ENCODE assay signal across 1 cellular context in the genomic region with DNA sequence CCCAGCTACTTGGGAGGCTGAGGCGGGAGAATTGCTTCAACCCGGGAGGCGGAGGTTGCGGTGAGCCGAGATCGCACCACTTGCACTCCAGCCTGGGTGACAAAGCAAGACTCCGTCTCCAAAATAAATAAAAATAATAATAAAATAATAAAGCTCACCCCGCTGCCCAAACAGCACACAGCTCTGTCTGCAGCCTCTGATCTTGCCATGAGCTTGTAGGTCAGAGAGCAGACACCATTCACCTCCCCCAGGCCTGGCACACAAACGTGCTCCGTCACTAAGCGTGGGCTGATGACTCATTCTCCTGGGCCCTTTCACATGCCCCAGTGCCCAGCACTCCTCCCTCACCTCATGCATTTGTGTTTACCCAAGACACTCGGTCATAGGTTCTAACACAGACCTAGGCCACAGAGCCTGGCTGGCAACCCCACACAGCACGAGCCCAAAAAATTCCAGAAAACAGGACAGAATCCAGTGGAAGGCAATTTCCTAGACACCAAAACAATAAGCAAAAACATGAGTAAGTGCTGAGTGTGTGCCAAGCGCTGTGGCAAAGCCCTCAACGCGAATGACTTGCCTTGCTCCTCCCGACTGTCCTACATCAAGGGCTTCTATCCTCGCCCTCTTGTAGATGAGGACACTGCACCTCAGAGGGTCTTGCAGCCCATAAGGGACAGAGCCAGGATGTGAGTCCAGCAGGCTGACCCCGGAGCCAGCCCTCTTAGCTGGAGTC.
TF ChIP-seq lines count a peak whose summit lies in the region.

No MANE protein-coding gene starts in this region.

TF ChIP-seq in HepG2, 621 proteins besides CTCF, POLR2A, EP300 and RAD21 (continued from another document and continues in another):
- TF ChIP-seq, protein P1, sequence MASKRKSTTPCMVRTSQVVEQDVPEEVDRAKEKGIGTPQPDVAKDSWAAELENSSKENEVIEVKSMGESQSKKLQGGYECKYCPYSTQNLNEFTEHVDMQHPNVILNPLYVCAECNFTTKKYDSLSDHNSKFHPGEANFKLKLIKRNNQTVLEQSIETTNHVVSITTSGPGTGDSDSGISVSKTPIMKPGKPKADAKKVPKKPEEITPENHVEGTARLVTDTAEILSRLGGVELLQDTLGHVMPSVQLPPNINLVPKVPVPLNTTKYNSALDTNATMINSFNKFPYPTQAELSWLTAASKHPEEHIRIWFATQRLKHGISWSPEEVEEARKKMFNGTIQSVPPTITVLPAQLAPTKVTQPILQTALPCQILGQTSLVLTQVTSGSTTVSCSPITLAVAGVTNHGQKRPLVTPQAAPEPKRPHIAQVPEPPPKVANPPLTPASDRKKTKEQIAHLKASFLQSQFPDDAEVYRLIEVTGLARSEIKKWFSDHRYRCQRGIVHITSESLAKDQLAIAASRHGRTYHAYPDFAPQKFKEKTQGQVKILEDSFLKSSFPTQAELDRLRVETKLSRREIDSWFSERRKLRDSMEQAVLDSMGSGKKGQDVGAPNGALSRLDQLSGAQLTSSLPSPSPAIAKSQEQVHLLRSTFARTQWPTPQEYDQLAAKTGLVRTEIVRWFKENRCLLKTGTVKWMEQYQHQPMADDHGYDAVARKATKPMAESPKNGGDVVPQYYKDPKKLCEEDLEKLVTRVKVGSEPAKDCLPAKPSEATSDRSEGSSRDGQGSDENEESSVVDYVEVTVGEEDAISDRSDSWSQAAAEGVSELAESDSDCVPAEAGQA (IDR thresholded peaks at IDR 0.05; ENCODE audit: low read depth), result peak; percentile 70
- TF ChIP-seq, protein P1 (CRISPR knock-in tag; IDR thresholded peaks at IDR 0.05; ENCODE audit: borderline replicate concordance), result no peak
- TF ChIP-seq TBX2 (CRISPR knock-in tag; IDR thresholded peaks at IDR 0.05; ENCODE audit: borderline replicate concordance), result peak; percentile 86
- TF ChIP-seq NR2F2 (IDR thresholded peaks at IDR 0.05; ENCODE audit: borderline replicate concordance, low read depth), result no peak
- TF ChIP-seq PPARG (CRISPR knock-in tag; conservative IDR thresholded peaks at IDR 0.05), result peak; percentile 98
- TF ChIP-seq ELK4 (CRISPR knock-in tag; IDR thresholded peaks at IDR 0.05; ENCODE audit: borderline replicate concordance), result no peak
- no peak for TF ChIP-seq CHCHD3 (CRISPR knock-in tag; IDR thresholded peaks at IDR 0.05)
- no peak; the same call in 1 of the 2 replicates for TF ChIP-seq RFXANK (CRISPR knock-in tag; IDR thresholded peaks at IDR 0.05)
- TF ChIP-seq SMC3 (IDR thresholded peaks at IDR 0.05; ENCODE audit: low read length), result no peak; the same call in 1 of the 2 replicates
- peak; percentile 88 for TF ChIP-seq ZFP36L1 (CRISPR knock-in tag; IDR thresholded peaks at IDR 0.05)
- TF ChIP-seq KLF9 (CRISPR knock-in tag; IDR thresholded peaks at IDR 0.05; ENCODE audit: low read depth), result no peak
- no peak for TF ChIP-seq SNAI1 (CRISPR knock-in tag; IDR thresholded peaks at IDR 0.05; ENCODE audit: borderline replicate concordance)
- no peak for TF ChIP-seq MTF1 (CRISPR knock-in tag; IDR thresholded peaks at IDR 0.05)
- TF ChIP-seq AGO2 (optimal IDR thresholded peaks at IDR 0.05; ENCODE audit: low read depth, low read length), result no peak
- no peak for TF ChIP-seq FOXK2 (IDR thresholded peaks at IDR 0.05)
- TF ChIP-seq KAT7 (CRISPR knock-in tag; IDR thresholded peaks at IDR 0.05; ENCODE audit: borderline replicate concordance), result no peak
- TF ChIP-seq ZBTB3 (CRISPR knock-in tag; IDR thresholded peaks at IDR 0.05; ENCODE audit: borderline replicate concordance, low read depth), result no peak
- TF ChIP-seq ZNF274 (CRISPR knock-in tag; IDR thresholded peaks at IDR 0.05), result no peak
- no peak for TF ChIP-seq ZNF484 (CRISPR knock-in tag; IDR thresholded peaks at IDR 0.05; ENCODE audit: borderline replicate concordance, low read depth)
- no peak for TF ChIP-seq ZNF619 (CRISPR knock-in tag; IDR thresholded peaks at IDR 0.05)
- peak; percentile 46; the same call in 1 of the 2 replicates for TF ChIP-seq NFYC (CRISPR knock-in tag; IDR thresholded peaks at IDR 0.05)
- TF ChIP-seq, protein P2, sequence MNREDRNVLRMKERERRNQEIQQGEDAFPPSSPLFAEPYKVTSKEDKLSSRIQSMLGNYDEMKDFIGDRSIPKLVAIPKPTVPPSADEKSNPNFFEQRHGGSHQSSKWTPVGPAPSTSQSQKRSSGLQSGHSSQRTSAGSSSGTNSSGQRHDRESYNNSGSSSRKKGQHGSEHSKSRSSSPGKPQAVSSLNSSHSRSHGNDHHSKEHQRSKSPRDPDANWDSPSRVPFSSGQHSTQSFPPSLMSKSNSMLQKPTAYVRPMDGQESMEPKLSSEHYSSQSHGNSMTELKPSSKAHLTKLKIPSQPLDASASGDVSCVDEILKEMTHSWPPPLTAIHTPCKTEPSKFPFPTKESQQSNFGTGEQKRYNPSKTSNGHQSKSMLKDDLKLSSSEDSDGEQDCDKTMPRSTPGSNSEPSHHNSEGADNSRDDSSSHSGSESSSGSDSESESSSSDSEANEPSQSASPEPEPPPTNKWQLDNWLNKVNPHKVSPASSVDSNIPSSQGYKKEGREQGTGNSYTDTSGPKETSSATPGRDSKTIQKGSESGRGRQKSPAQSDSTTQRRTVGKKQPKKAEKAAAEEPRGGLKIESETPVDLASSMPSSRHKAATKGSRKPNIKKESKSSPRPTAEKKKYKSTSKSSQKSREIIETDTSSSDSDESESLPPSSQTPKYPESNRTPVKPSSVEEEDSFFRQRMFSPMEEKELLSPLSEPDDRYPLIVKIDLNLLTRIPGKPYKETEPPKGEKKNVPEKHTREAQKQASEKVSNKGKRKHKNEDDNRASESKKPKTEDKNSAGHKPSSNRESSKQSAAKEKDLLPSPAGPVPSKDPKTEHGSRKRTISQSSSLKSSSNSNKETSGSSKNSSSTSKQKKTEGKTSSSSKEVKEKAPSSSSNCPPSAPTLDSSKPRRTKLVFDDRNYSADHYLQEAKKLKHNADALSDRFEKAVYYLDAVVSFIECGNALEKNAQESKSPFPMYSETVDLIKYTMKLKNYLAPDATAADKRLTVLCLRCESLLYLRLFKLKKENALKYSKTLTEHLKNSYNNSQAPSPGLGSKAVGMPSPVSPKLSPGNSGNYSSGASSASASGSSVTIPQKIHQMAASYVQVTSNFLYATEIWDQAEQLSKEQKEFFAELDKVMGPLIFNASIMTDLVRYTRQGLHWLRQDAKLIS (CRISPR knock-in tag; IDR thresholded peaks at IDR 0.05), result no peak
- no peak for TF ChIP-seq NCOA1 (CRISPR knock-in tag; IDR thresholded peaks at IDR 0.05)
- TF ChIP-seq ZNF598 (CRISPR knock-in tag; IDR thresholded peaks at IDR 0.05; ENCODE audit: borderline replicate concordance), result no peak
- peak; percentile 76; the same call in 1 of the 2 replicates for TF ChIP-seq ZNF12 (CRISPR knock-in tag; IDR thresholded peaks at IDR 0.05)
- TF ChIP-seq IRF2 (CRISPR knock-in tag; IDR thresholded peaks at IDR 0.05), result peak; percentile 83
- TF ChIP-seq, protein P3, sequence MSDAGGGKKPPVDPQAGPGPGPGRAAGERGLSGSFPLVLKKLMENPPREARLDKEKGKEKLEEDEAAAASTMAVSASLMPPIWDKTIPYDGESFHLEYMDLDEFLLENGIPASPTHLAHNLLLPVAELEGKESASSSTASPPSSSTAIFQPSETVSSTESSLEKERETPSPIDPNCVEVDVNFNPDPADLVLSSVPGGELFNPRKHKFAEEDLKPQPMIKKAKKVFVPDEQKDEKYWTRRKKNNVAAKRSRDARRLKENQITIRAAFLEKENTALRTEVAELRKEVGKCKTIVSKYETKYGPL (CRISPR knock-in tag; IDR thresholded peaks at IDR 0.05), result no peak
- no peak for TF ChIP-seq DMTF1 (CRISPR knock-in tag; IDR thresholded peaks at IDR 0.05)
- TF ChIP-seq GATAD2A (CRISPR knock-in tag; IDR thresholded peaks at IDR 0.05), result peak; percentile 97
- no peak for TF ChIP-seq ZBTB42 (CRISPR knock-in tag; IDR thresholded peaks at IDR 0.05)
- no peak for TF ChIP-seq NAIF1 (CRISPR knock-in tag; IDR thresholded peaks at IDR 0.05; ENCODE audit: borderline replicate concordance)
- TF ChIP-seq ZNF367 (CRISPR knock-in tag; IDR thresholded peaks at IDR 0.05; ENCODE audit: borderline replicate concordance), result no peak
- no peak for TF ChIP-seq BRF2 (CRISPR knock-in tag; IDR thresholded peaks at IDR 0.05)
- TF ChIP-seq HCFC1 (IDR thresholded peaks at IDR 0.05; ENCODE audit: low read depth, low read length), result peak; percentile 36; the same call in 1 of the 2 replicates
- TF ChIP-seq ZNF343 (CRISPR knock-in tag; IDR thresholded peaks at IDR 0.05), result no peak
- TF ChIP-seq ZNF629 (CRISPR knock-in tag; conservative IDR thresholded peaks at IDR 0.05), result no peak
- TF ChIP-seq, protein P4, sequence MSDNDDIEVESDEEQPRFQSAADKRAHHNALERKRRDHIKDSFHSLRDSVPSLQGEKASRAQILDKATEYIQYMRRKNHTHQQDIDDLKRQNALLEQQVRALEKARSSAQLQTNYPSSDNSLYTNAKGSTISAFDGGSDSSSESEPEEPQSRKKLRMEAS (IDR thresholded peaks at IDR 0.05), result peak; percentile 90
- TF ChIP-seq IRX3 (CRISPR knock-in tag; IDR thresholded peaks at IDR 0.05; ENCODE audit: borderline replicate concordance, low read depth), result no peak
- TF ChIP-seq, protein P5, sequence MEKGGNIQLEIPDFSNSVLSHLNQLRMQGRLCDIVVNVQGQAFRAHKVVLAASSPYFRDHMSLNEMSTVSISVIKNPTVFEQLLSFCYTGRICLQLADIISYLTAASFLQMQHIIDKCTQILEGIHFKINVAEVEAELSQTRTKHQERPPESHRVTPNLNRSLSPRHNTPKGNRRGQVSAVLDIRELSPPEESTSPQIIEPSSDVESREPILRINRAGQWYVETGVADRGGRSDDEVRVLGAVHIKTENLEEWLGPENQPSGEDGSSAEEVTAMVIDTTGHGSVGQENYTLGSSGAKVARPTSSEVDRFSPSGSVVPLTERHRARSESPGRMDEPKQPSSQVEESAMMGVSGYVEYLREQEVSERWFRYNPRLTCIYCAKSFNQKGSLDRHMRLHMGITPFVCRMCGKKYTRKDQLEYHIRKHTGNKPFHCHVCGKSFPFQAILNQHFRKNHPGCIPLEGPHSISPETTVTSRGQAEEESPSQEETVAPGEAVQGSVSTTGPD (CRISPR knock-in tag; IDR thresholded peaks at IDR 0.05), result no peak
- TF ChIP-seq MED1 (CRISPR knock-in tag; IDR thresholded peaks at IDR 0.05), result peak; percentile 96
